Comparison of ENCODE assay signal across 8 cellular contexts in genomic region chr10:49942339-49942705, GRCh38. TPM values are rescaled to one million over a fixed set of nuclear protein-coding genes. Genes with fewer than 3 reads are reported as not detected.
DNase-seq lines count a peak whose midpoint lies in the region; ATAC-seq and TF ChIP-seq lines count a peak whose summit lies in the region.
"Not testable (repeated sequence)": the region's sequence is repeated elsewhere in the genome, so short reads cannot be mapped to it uniquely, and the experiment has no call there.

No MANE protein-coding gene starts in this region.

- not testable (repeated sequence) for H3K9me2 ChIP-seq in OCI-LY7 (ENCODE audit: insufficient read depth, low read length)

- ATAC-seq in GM19395 (IDR thresholded peaks at IDR 0.05; ENCODE audit: unreplicated experiment) (peak; percentile 30), HG03103 (IDR thresholded peaks at IDR 0.05; ENCODE audit: low read depth, unreplicated experiment) (peak; percentile 4), lung (ENCODE audit: insufficient read depth, low FRiP score) (peak; percentile 16), gastrocnemius medialis (peak; percentile 21 to 26)

- H3K9me3 Mint-ChIP-seq in activated naive CD8-positive, alpha-beta T cell treated with anti-CD3 and anti-CD28 coated beads for 36 hours = not testable (repeated sequence)

- H2AFZ ChIP-seq in OCI-LY7 (ENCODE audit: low read length) = peak overlapping the region; percentile 64; the same call in 1 of the 2 replicates

- POLR2A ChIA-PET in BJ (lab: Charles Lee) = not testable (repeated sequence)
- POLR2A ChIA-PET in OCI-LY7 (lab: Charles Lee) = interaction anchor here (0.6 kb wide), 1 partner anchor 14 kb away, joined by 3 read pairs; no protein-coding TSS in a partner anchor

- not testable (repeated sequence) for DNase-seq in BJ (ENCODE audit: low read depth); activated naive CD8-positive, alpha-beta T cell treated with anti-CD3 and anti-CD28 coated beads for 36 hours; esophagus squamous epithelium (lab: John Stamatoyannopoulos, UW); lung (ENCODE audit: low spot score); gastrocnemius medialis
- peak; percentile 8 for DNase-seq in OCI-LY7 (ENCODE audit: low spot score)

- not testable (repeated sequence) for H4K20me1 ChIP-seq in OCI-LY7 (ENCODE audit: insufficient read depth, low read length)

- H3K27me3 ChIP-seq in BJ (ENCODE audit: control insufficient read depth, insufficient read depth, low read length); esophagus squamous epithelium; lung (ENCODE audit: control insufficient read depth, insufficient read depth); gastrocnemius medialis: not testable (repeated sequence)

- H3K4me2 ChIP-seq in OCI-LY7 (ENCODE audit: low read length) = peak overlapping the region; percentile 83

- H3K79me2 ChIP-seq in OCI-LY7 (ENCODE audit: insufficient read depth, low read depth, low read length) = peaks cover 59% of the 10 kb centered on the region

- H3K36me3 ChIP-seq in BJ (ENCODE audit: control insufficient read depth, insufficient read depth, low read length); lung (ENCODE audit: control insufficient read depth in 2 of 2, insufficient read depth in 2 of 2, low read length in 2 of 2); gastrocnemius medialis: not testable (repeated sequence)
- H3K36me3 ChIP-seq in OCI-LY7 (ENCODE audit: insufficient read depth, low read length) (peaks cover 22% of the 10 kb centered on the region), esophagus squamous epithelium (peaks cover 0 to 19% (median 0%) of the 10 kb centered on the region in 3 donors)

- not testable (repeated sequence) for H3K27me3 Mint-ChIP-seq in activated naive CD8-positive, alpha-beta T cell treated with anti-CD3 and anti-CD28 coated beads for 36 hours

- H3K27ac Mint-ChIP-seq in activated naive CD8-positive, alpha-beta T cell treated with anti-CD3 and anti-CD28 coated beads for 36 hours = peak overlapping the region; percentile 94

- H3K4me1 ChIP-seq in OCI-LY7 (ENCODE audit: insufficient read depth, low read length, poor library complexity, severe bottlenecking); lung (ENCODE audit: control insufficient read depth in 2 of 2, insufficient read depth in 2 of 2, low read length in 2 of 2): not testable (repeated sequence)
- H3K4me1 ChIP-seq in esophagus squamous epithelium = peaks cover 0 to 27% (median 10%) of the 10 kb centered on the region in 3 donors
- H3K4me1 ChIP-seq in gastrocnemius medialis = peaks cover 25 to 26% of the 10 kb centered on the region in 2 donors

- not testable (repeated sequence) for TF ChIP-seq POLR2A in esophagus squamous epithelium (IDR thresholded peaks at IDR 0.05); gastrocnemius medialis (IDR thresholded peaks at IDR 0.05)

- H3K4me3 ChIP-seq in BJ (ENCODE audit: low read depth, low read length) = peak overlapping the region; percentile 75
- peak overlapping the region; percentile 85 for H3K4me3 ChIP-seq in OCI-LY7 (ENCODE audit: low read depth, low read length, poor library complexity, severe bottlenecking)
- H3K4me3 ChIP-seq in esophagus squamous epithelium = peak overlapping the region; percentile 76 to 89 (median 84)
- H3K4me3 ChIP-seq in lung = peak overlapping the region; percentile 78
- H3K4me3 ChIP-seq in gastrocnemius medialis = peak overlapping the region; percentile 84 to 91 (median 88)

- peaks cover 15% of the 10 kb centered on the region for H3K36me3 Mint-ChIP-seq in activated naive CD8-positive, alpha-beta T cell treated with anti-CD3 and anti-CD28 coated beads for 36 hours

- H3K9me3 ChIP-seq in OCI-LY7 (ENCODE audit: low read length); esophagus squamous epithelium; lung (ENCODE audit: control insufficient read depth in 2 of 2, insufficient read depth in 1 of 2, low read length in 1 of 2); gastrocnemius medialis: not testable (repeated sequence)

- in situ Hi-C loops in gastrocnemius medialis (cut with MboI; ENCODE audit: low sequenced_read_pairs in 4 of 4) = not testable (repeated sequence)

- H3K4me3 Mint-ChIP-seq in activated naive CD8-positive, alpha-beta T cell treated with anti-CD3 and anti-CD28 coated beads for 36 hours = peak overlapping the region; percentile 99

- intact Hi-C loops in OCI-LY7 (cut with micrococcal nuclease; ENCODE audit: unreplicated experiment); esophagus squamous epithelium (cut with DNase I): not testable (repeated sequence)
- intact Hi-C loops in gastrocnemius medialis (cut with DNase I; ENCODE audit: low total_unique reads) = loop anchor here (5.0 kb wide), 1 partner anchor 680 kb away; the partner anchor contains the start of gene SGMS1

- CTCF ChIA-PET in BJ (lab: Yijun Ruan, JAX); OCI-LY7 (lab: Charles Lee; ENCODE audit: unreplicated experiment): not testable (repeated sequence)

- WGBS in esophagus squamous epithelium, 2 donors = 0% methylated on average over 11 to 12 of the region's 12 CpGs
- WGBS in lung, 2 donors = 1% methylated on average over 12 of the region's 12 CpGs

- H3K27ac ChIP-seq in OCI-LY7 (ENCODE audit: low read depth, low read length, poor library complexity, severe bottlenecking) (peak overlapping the region; percentile 60), esophagus squamous epithelium (peak overlapping the region; percentile 80 to 87 (median 82)), lung (ENCODE audit: low read depth in 1 of 2, low read length in 1 of 2) (peak overlapping the region in 1 of 2 donors; percentile 72), gastrocnemius medialis (peak overlapping the region; percentile 91 to 93 (median 92))

- BruUV-seq in OCI-LY7 (replicated peaks; lab: Mats Ljungman, UMichigan) = TSS peak; percentile 76

- H3K4me1 Mint-ChIP-seq in activated naive CD8-positive, alpha-beta T cell treated with anti-CD3 and anti-CD28 coated beads for 36 hours = peaks cover 15% of the 10 kb centered on the region

- TF ChIP-seq CTCF in BJ (IDR thresholded peaks at IDR 0.05; ENCODE audit: insufficient read depth, low read depth, low read length); OCI-LY7 (conservative IDR thresholded peaks at IDR 0.05; ENCODE audit: low read length); esophagus squamous epithelium (IDR thresholded peaks at IDR 0.05); lung (IDR thresholded peaks at IDR 0.05; ENCODE audit: control extremely low read depth, extremely low read depth); gastrocnemius medialis (IDR thresholded peaks at IDR 0.05 in 4 of 5, conservative IDR thresholded peaks at IDR 0.05 in 1 of 5): not testable (repeated sequence)

RNA-seq across cellular contexts. Expression of gene TIMM23B, which starts 0.5 kb away (rescaled TPM):
- polyA plus RNA-seq in BJ (2011; rRNA removed) (11.4 and 16.2 TPM in 2 replicates), lung (1 to 10 TPM; 8.5 to 9.4 TPM)
- 9.5 and 10.7 TPM in 2 replicates for polyA minus RNA-seq in BJ (2011; rRNA and poly(A)+ RNA removed)
- total RNA-seq in OCI-LY7 (2014; rRNA removed; shearing (Covaris generic)) = 24.8 and 25.4 TPM in 2 replicates
- total RNA-seq in OCI-LY7 (2022) (29.1 and 31.4 TPM in 2 replicates), esophagus squamous epithelium (10 to 100 TPM in 2 of 4 donors, 1 to 10 TPM in 2; 5.6 to 28.2 (median 10.8) TPM), lung (10 to 100 TPM; 19.9 to 21.7 TPM), gastrocnemius medialis (10 to 100 TPM; 17.2 to 33.4 (median 19.0) TPM)
- 10 to 100 TPM; 20.6 to 21.7 TPM for total RNA-seq in activated naive CD8-positive, alpha-beta T cell treated with anti-CD3 and anti-CD28 coated beads for 36 hours

RNA-seq across cellular contexts. Expression of gene PARG, which starts 0.5 kb away (rescaled TPM):
- polyA plus RNA-seq in BJ (2011; rRNA removed) (8.1 and 12.4 TPM in 2 replicates), lung (10 to 100 TPM in 1 of 2 donors, 1 to 10 TPM in 1; 4.9 to 11.1 TPM)
- polyA minus RNA-seq in BJ (2011; rRNA and poly(A)+ RNA removed) = 16.7 and 17.0 TPM in 2 replicates
- 34.9 and 40.5 TPM in 2 replicates for total RNA-seq in OCI-LY7 (2014; rRNA removed; shearing (Covaris generic))
- total RNA-seq in OCI-LY7 (2022) (46.9 and 52.5 TPM in 2 replicates), esophagus squamous epithelium (10 to 100 TPM; 13.5 to 32.0 (median 17.0) TPM), lung (10 to 100 TPM; 23.2 to 55.7 TPM), gastrocnemius medialis (10 to 100 TPM; 14.3 to 18.9 (median 16.8) TPM)
- 10 to 100 TPM; 29.9 to 31.6 TPM for total RNA-seq in activated naive CD8-positive, alpha-beta T cell treated with anti-CD3 and anti-CD28 coated beads for 36 hours

RNA-seq across cellular contexts. Expression of gene AGAP6, which starts 45.9 kb away (rescaled TPM):
- polyA plus RNA-seq in BJ (2011; rRNA removed) (8.5 and 10.5 TPM in 2 replicates), lung (10 to 100 TPM in 1 of 2 donors, 1 to 10 TPM in 1; 8.4 to 22.0 TPM)
- polyA minus RNA-seq in BJ (2011; rRNA and poly(A)+ RNA removed) = 2.5 and 4.5 TPM in 2 replicates
- 13.0 and 15.9 TPM in 2 replicates for total RNA-seq in OCI-LY7 (2014; rRNA removed; shearing (Covaris generic))
- total RNA-seq in OCI-LY7 (2022) (16.1 and 17.1 TPM in 2 replicates), esophagus squamous epithelium (10 to 100 TPM in 1 of 4 donors, 1 to 10 TPM in 3; 1.2 to 15.4 (median 7.4) TPM), lung (10 to 100 TPM in 1 of 2 donors, 1 to 10 TPM in 1; 7.7 to 14.9 TPM), gastrocnemius medialis (10 to 100 TPM in 1 of 4 donors, 1 to 10 TPM in 3; 2.9 to 13.0 (median 5.0) TPM)
- total RNA-seq in activated naive CD8-positive, alpha-beta T cell treated with anti-CD3 and anti-CD28 coated beads for 36 hours = 10 to 100 TPM; 13.6 to 14.7 TPM
